In the genomic region with DNA sequence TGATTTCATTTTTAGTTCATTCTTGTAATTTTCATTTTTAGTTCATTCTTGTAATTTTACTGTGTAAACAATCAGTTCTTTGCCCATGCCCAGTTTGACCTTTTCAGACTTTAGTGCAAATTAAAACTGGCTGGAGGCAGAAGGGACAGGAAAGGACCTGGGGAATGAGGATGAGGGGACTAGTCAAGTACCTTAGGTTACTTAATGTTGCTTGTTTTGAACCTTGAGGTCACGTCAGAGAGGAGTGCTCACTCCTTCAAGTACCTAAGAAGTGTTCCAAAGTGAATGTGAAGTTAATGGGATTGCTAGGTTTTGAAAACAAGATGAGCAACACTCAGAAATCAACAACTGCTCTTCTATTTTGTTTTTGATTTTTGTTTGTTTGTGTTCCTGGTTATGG, we compare ENCODE assay signal across 18 cellular contexts.
DNase-seq lines count a peak whose midpoint lies in the region; ATAC-seq and TF ChIP-seq lines count a peak whose summit lies in the region.
"Had no signal": no experiment of that assay in that cellular context is flagged by ENCODE, and none has a peak within 500 bp of the region (broad histone marks: within the 10 kb centered on the region; RNA-seq: fewer than 3 reads in every experiment).

No MANE protein-coding gene starts in this region.

- peaks cover 24% of the 10 kb centered on the region for H3K9me1 ChIP-seq in IMR-90 (ENCODE audit: insufficient read depth, low read length)

- no peak for TF ChIP-seq CTCF in IMR-90 (conservative IDR thresholded peaks at IDR 0.05; ENCODE audit: low read depth, low read length)
- no peak for TF ChIP-seq CTCF in lower lobe of right lung (IDR thresholded peaks at IDR 0.05)
- no peak for TF ChIP-seq CTCF in gastrocnemius medialis (IDR thresholded peaks at IDR 0.05 in 4 of 5, conservative IDR thresholded peaks at IDR 0.05 in 1 of 5)

- H2AK5ac ChIP-seq in IMR-90 (ENCODE audit: low read depth, low read length), result no peak overlapping the region

- H3K4ac ChIP-seq in IMR-90 (ENCODE audit: low read depth, low read length), result no peak overlapping the region

- WGBS in IMR-90 (ENCODE audit: extremely low coverage in 2 of 2, insufficient read length in 1 of 2), 2 experiments, result no CpG with 5 or more reads among the region's 1 CpG

- no peak overlapping the region for H2BK15ac ChIP-seq in IMR-90 (ENCODE audit: low read depth, low read length)

- no peak overlapping the region for H3K4me2 ChIP-seq in IMR-90 (ENCODE audit: low read depth, low read length)
- H3K4me2 ChIP-seq: A549 had no signal

- no peak overlapping the region for H2AFZ ChIP-seq in IMR-90 (replicated peaks; ENCODE audit: low read length, poor library complexity)

- H4K20me1 ChIP-seq in IMR-90 (ENCODE audit: insufficient read depth, low read length), result peaks cover 69% of the 10 kb centered on the region

- H3K18ac ChIP-seq in IMR-90 (ENCODE audit: low read depth, low read length), result no peak overlapping the region

- DNase-seq in DMS79 (lab: John Stamatoyannopoulos, UW) (peak; percentile 6), IMR-90 (no peak), lower lobe of right lung (no peak), gastrocnemius medialis (no peak), Kasumi-1 (lab: John Stamatoyannopoulos, UW) (no peak), NCI-H2107 treated with DMSO at 0.1 percent for 48 hours (lab: John Stamatoyannopoulos, UW; ENCODE audit: unreplicated experiment) (no peak)
- DNase-seq: DMS53, H9, NCI-H1092 treated with DMSO at 0.1 percent for 48 hours, NCI-H146, NCI-H2029, NCI-H2171 treated with DMSO at 0.1 percent for 48 hours, NCI-H524 treated with DMSO at 0.1 percent for 48 hours had no signal

- dilution Hi-C loops in IMR-90 (cut with HindIII; ENCODE audit: low sequenced_read_pairs, unreplicated experiment), result no loop called here

- no peak overlapping the region for H4K8ac ChIP-seq in IMR-90 (ENCODE audit: low read depth in 2 of 2, low read length in 2 of 2)

- H3K56ac ChIP-seq in IMR-90 (ENCODE audit: extremely low read depth, insufficient read depth, low read length), result no peak overlapping the region

- BruUV-seq in IMR-90 (replicated peaks; lab: Mats Ljungman, UMichigan), result no TSS peak

- H3K36me3 ChIP-seq in IMR-90 (ENCODE audit: control insufficient read depth, insufficient read depth, low read length), result peaks cover 5% of the 10 kb centered on the region; the same call in 1 of the 2 replicates
- no peaks in the 10 kb centered on the region for H3K36me3 ChIP-seq in lower lobe of right lung
- H3K36me3 ChIP-seq in gastrocnemius medialis, result peaks cover 0 to 9% of the 10 kb centered on the region in 2 donors
- H3K36me3 ChIP-seq: SJSA1 had no signal

- no peak overlapping the region for H2BK5ac ChIP-seq in IMR-90 (ENCODE audit: low read depth, low read length, poor library complexity, severe bottlenecking)

- no peaks in the 10 kb centered on the region for H3K9me3 ChIP-seq in IMR-90 (ENCODE audit: control insufficient read depth, insufficient read depth, low read length)
- no peaks in the 10 kb centered on the region for H3K9me3 ChIP-seq in lower lobe of right lung
- H3K9me3 ChIP-seq in gastrocnemius medialis, result no peaks in the 10 kb centered on the region
- H3K9me3 ChIP-seq: A549, SJSA1 had no signal

- intact Hi-C loops in IMR-90 (cut with micrococcal nuclease), result no loop called here
- intact Hi-C loops in lower lobe of right lung (cut with DNase I), result no loop called here
- intact Hi-C loops in gastrocnemius medialis (cut with DNase I; ENCODE audit: low total_unique reads), result no loop called here

- peak overlapping the region; percentile 5; the same call in 1 of the 2 replicates for H3K14ac ChIP-seq in IMR-90 (replicated peaks; ENCODE audit: low read depth, low read length)

- H2BK120ac ChIP-seq in IMR-90 (ENCODE audit: low read depth, low read length), result no peak overlapping the region

- H2AK9ac ChIP-seq in IMR-90 (replicated peaks; ENCODE audit: low read depth, low read length, poor library complexity), result no peak overlapping the region

- in situ Hi-C loops in IMR-90 (cut with MboI; ENCODE audit: low sequenced_read_pairs), result no loop called here
- in situ Hi-C loops in gastrocnemius medialis (cut with MboI; ENCODE audit: low sequenced_read_pairs in 4 of 4), result no loop called here

- no peak overlapping the region for H3K9ac ChIP-seq in IMR-90 (ENCODE audit: low read depth, low read length)

- H3K27me3 ChIP-seq in IMR-90 (ENCODE audit: control insufficient read depth, insufficient read depth, low read length) (no peaks in the 10 kb centered on the region), lower lobe of right lung (ENCODE audit: low read depth) (no peaks in the 10 kb centered on the region), gastrocnemius medialis (no peaks in the 10 kb centered on the region)
- H3K27me3 ChIP-seq: SJSA1 had no signal

- no peak overlapping the region for H3K23ac ChIP-seq in IMR-90 (ENCODE audit: low read depth, low read length)

- no peak overlapping the region for H4K91ac ChIP-seq in IMR-90 (ENCODE audit: insufficient read depth, low read depth, low read length)

- POLR2A ChIA-PET in IMR-90 (lab: Charles Lee; ENCODE audit: unreplicated experiment), result no interaction called here

- no peak for TF ChIP-seq RAD21 in IMR-90 (IDR thresholded peaks at IDR 0.05; ENCODE audit: low read length)

- peaks cover 8% of the 10 kb centered on the region for H3K4me1 ChIP-seq in IMR-90 (ENCODE audit: control insufficient read depth, insufficient read depth, low read length)
- H3K4me1 ChIP-seq in lower lobe of right lung, result peaks cover 45% of the 10 kb centered on the region
- H3K4me1 ChIP-seq in gastrocnemius medialis, result peaks cover 75 to 97% of the 10 kb centered on the region in 2 donors
- H3K4me1 ChIP-seq: A549 had no signal

- H4K5ac ChIP-seq in IMR-90 (ENCODE audit: low read depth, low read length), result no peak overlapping the region

- no peak overlapping the region for H3K27ac ChIP-seq in IMR-90 (ENCODE audit: insufficient read depth, low read length)
- H3K27ac ChIP-seq in lower lobe of right lung, result no peak overlapping the region
- H3K27ac ChIP-seq in gastrocnemius medialis, result peak overlapping the region in 3 of 4 donors; percentile 3 to 42 (median 31)
- H3K27ac ChIP-seq: A549, SJSA1 had no signal

- ATAC-seq in IMR-90 (ENCODE audit: low read depth) (no peak), lower lobe of right lung (peak; percentile 73 to 85), gastrocnemius medialis (no peak), HG03460 (IDR thresholded peaks at IDR 0.05; ENCODE audit: unreplicated experiment) (no peak)
- ATAC-seq: A549, GM12878, K562 had no signal

- H2BK20ac ChIP-seq in IMR-90 (ENCODE audit: low read depth, low read length), result no peak overlapping the region

- CTCF ChIA-PET in IMR-90 (lab: Yijun Ruan, JAX), result no interaction called here

- TF ChIP-seq POLR2A in IMR-90 (IDR thresholded peaks at IDR 0.05; ENCODE audit: low read depth, low read length) (no peak), gastrocnemius medialis (IDR thresholded peaks at IDR 0.05) (no peak)

- H3K79me1 ChIP-seq in IMR-90 (ENCODE audit: low read depth in 1 of 2, low read length in 2 of 2), result peaks cover 52 to 87% of the 10 kb centered on the region in 2 experiments

- H3K4me3 ChIP-seq in IMR-90 (ENCODE audit: insufficient read depth, low read depth, low read length) (no peak overlapping the region), lower lobe of right lung (no peak overlapping the region), gastrocnemius medialis (no peak overlapping the region)
- H3K4me3 ChIP-seq: A549, GM12878, K562, SJSA1 had no signal

TF ChIP-seq in IMR-90, 13 proteins besides CTCF, POLR2A, EP300 and RAD21:
- TF ChIP-seq NFE2L2 (IDR thresholded peaks at IDR 0.05; ENCODE audit: low read depth, low read length), result no peak
- no peak for TF ChIP-seq SMC3 (IDR thresholded peaks at IDR 0.05; ENCODE audit: low read depth, low read length)
- no peak for TF ChIP-seq FOS (IDR thresholded peaks at IDR 0.05; ENCODE audit: low read depth, low read length)
- no peak for TF ChIP-seq MAZ (IDR thresholded peaks at IDR 0.05; ENCODE audit: borderline replicate concordance, low read depth, low read length)
- no peak for TF ChIP-seq RFX5 (IDR thresholded peaks at IDR 0.05; ENCODE audit: low read depth, low read length)
- no peak for TF ChIP-seq MAFK (IDR thresholded peaks at IDR 0.05; ENCODE audit: low read depth, low read length)
- no peak for TF ChIP-seq ELK1 (IDR thresholded peaks at IDR 0.05; ENCODE audit: borderline replicate concordance, low read depth, low read length)
- TF ChIP-seq, protein P1, sequence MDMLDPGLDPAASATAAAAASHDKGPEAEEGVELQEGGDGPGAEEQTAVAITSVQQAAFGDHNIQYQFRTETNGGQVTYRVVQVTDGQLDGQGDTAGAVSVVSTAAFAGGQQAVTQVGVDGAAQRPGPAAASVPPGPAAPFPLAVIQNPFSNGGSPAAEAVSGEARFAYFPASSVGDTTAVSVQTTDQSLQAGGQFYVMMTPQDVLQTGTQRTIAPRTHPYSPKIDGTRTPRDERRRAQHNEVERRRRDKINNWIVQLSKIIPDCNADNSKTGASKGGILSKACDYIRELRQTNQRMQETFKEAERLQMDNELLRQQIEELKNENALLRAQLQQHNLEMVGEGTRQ (IDR thresholded peaks at IDR 0.05; ENCODE audit: low read depth, low read length), result no peak
- TF ChIP-seq MXI1 (IDR thresholded peaks at IDR 0.05; ENCODE audit: borderline replicate concordance, low read depth, low read length), result no peak
- TF ChIP-seq BHLHE40 (IDR thresholded peaks at IDR 0.05; ENCODE audit: low read depth, low read length), result no peak
- no peak for TF ChIP-seq RCOR1 (IDR thresholded peaks at IDR 0.05; ENCODE audit: insufficient replicate concordance, low read length)
- no peak for TF ChIP-seq CEBPB (IDR thresholded peaks at IDR 0.05; ENCODE audit: low read depth, low read length)
- TF ChIP-seq CHD1 (IDR thresholded peaks at IDR 0.05; ENCODE audit: low read depth, low read length), result no peak

Comparison
In these comparisons a context has a peak if more than half of its experiments do, and no peak if none do; other contexts are left out.
1. ATAC-seq: peak in lower lobe of right lung (2 of 2); none in IMR-90 (single experiment), gastrocnemius medialis (0 of 2) and HG03460 (single experiment).
2. H3K27ac ChIP-seq: peak in gastrocnemius medialis (3 of 4); none in IMR-90 (single experiment) and lower lobe of right lung (single experiment).